2 cellular contexts compared by ENCODE assay signal in genomic region chr2:132489150-132489549, GRCh38.
TF ChIP-seq lines count a peak whose summit lies in the region.

No MANE protein-coding gene starts in this region.

TF ChIP-seq in H1, 55 proteins besides CTCF, POLR2A, EP300 and RAD21 (continued from another document):
- TF ChIP-seq, protein P1, sequence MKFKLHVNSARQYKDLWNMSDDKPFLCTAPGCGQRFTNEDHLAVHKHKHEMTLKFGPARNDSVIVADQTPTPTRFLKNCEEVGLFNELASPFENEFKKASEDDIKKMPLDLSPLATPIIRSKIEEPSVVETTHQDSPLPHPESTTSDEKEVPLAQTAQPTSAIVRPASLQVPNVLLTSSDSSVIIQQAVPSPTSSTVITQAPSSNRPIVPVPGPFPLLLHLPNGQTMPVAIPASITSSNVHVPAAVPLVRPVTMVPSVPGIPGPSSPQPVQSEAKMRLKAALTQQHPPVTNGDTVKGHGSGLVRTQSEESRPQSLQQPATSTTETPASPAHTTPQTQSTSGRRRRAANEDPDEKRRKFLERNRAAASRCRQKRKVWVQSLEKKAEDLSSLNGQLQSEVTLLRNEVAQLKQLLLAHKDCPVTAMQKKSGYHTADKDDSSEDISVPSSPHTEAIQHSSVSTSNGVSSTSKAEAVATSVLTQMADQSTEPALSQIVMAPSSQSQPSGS (IDR thresholded peaks at IDR 0.05; ENCODE audit: low read length) = no peak
- TF ChIP-seq SIN3A (conservative IDR thresholded peaks at IDR 0.05 in 1 of 2, IDR thresholded peaks at IDR 0.05 in 1 of 2; ENCODE audit: low read depth in 1 of 2, low read length in 2 of 2) (peak; percentile 46 to 70; a peak in 1 of 4 replicates), CBX5 (IDR thresholded peaks at IDR 0.05; ENCODE audit: low read depth, low read length) (no peak), USF2 (IDR thresholded peaks at IDR 0.05; ENCODE audit: low read length) (no peak), NANOG (IDR thresholded peaks at IDR 0.05; ENCODE audit: insufficient read depth, low read depth, low read length, poor library complexity, severe bottlenecking) (no peak)

TF ChIP-seq in liver, 16 proteins besides CTCF, POLR2A, EP300 and RAD21 (continued from another document):
- TF ChIP-seq REST (IDR thresholded peaks at IDR 0.05) (peak; percentile 96), HNF4A (conservative IDR thresholded peaks at IDR 0.05) (no peak)
